In the genomic region with DNA sequence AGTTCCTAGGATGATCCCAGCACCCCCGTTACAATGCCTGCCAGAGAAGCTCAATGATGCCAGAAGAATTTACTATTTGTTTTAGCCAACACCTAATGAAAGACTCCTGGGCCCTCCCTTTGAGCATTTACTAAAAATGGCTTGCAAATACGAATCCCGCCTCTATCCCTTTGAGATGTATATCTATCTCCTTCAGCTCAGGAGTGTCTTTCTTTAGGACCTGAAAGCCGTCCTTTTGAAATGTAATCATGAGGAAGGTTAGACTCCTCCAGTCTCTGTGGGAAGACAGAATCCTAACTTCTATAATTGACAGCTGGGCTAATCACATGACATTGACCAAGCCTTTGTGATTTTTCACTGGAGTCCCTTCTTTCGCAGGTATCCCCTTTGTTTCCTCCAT, we compare ENCODE assay signal across 1 cellular context.
A peak's percentile ranks its signal among the peaks of the same experiment; 100 is the strongest.
TF ChIP-seq lines count a peak whose summit lies in the region.

No MANE protein-coding gene starts in this region.

TF ChIP-seq in K562, 482 proteins besides CTCF, POLR2A, EP300 and RAD21:
- TF ChIP-seq, protein P1, sequence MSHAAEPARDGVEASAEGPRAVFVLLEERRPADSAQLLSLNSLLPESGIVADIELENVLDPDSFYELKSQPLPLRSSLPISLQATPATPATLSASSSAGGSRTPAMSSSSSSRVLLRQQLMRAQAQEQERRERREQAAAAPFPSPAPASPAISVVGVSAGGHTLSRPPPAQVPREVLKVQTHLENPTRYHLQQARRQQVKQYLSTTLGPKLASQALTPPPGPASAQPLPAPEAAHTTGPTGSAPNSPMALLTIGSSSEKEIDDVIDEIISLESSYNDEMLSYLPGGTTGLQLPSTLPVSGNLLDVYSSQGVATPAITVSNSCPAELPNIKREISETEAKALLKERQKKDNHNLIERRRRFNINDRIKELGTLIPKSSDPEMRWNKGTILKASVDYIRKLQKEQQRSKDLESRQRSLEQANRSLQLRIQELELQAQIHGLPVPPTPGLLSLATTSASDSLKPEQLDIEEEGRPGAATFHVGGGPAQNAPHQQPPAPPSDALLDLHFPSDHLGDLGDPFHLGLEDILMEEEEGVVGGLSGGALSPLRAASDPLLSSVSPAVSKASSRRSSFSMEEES (CRISPR knock-in tag; IDR thresholded peaks at IDR 0.05): peak; percentile 50
- TF ChIP-seq, protein P2, sequence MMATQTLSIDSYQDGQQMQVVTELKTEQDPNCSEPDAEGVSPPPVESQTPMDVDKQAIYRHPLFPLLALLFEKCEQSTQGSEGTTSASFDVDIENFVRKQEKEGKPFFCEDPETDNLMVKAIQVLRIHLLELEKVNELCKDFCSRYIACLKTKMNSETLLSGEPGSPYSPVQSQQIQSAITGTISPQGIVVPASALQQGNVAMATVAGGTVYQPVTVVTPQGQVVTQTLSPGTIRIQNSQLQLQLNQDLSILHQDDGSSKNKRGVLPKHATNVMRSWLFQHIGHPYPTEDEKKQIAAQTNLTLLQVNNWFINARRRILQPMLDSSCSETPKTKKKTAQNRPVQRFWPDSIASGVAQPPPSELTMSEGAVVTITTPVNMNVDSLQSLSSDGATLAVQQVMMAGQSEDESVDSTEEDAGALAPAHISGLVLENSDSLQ (IDR thresholded peaks at IDR 0.05): peak; percentile 71
- no peak for TF ChIP-seq FUS (optimal IDR thresholded peaks at IDR 0.05; ENCODE audit: low read depth, low read length)
